Comparison of ENCODE assay signal across 8 cellular contexts in genomic region chr5:141617128-141617527, GRCh38. TPM values are rescaled to one million over a fixed set of nuclear protein-coding genes. Genes with fewer than 3 reads are reported as not detected.
DNase-seq lines count a peak whose midpoint lies in the region; ATAC-seq and TF ChIP-seq lines count a peak whose summit lies in the region.

No MANE protein-coding gene starts in this region.

- no peaks in the 10 kb centered on the region for H3K9me3 Mint-ChIP-seq in CD4-positive, alpha-beta T cell

- TF ChIP-seq POLR2A in NB4 (IDR thresholded peaks at IDR 0.05; ENCODE audit: extremely low read depth, insufficient read length): no peak

- no peak for TF ChIP-seq CTCF in CD4-positive, alpha-beta T cell (IDR thresholded peaks at IDR 0.05)
- TF ChIP-seq CTCF in NB4 (IDR thresholded peaks at IDR 0.05; ENCODE audit: low read depth, low read length) (no peak), neural cell (IDR thresholded peaks at IDR 0.05; ENCODE audit: poor library complexity, severe bottlenecking) (no peak)

- peak overlapping the region; percentile 92 for H3K27ac Mint-ChIP-seq in CD4-positive, alpha-beta T cell

- POLR2A ChIA-PET in CD4-positive, alpha-beta T cell (lab: Charles Lee): interaction anchor here (1.0 to 8.2 kb wide), 7 partner anchors 10 to 53 kb away, joined by 3 to 191 read pairs (median 22); partner anchors contain the start of genes HDAC3 and RELL2

- peak overlapping the region; percentile 91 for H3K27ac ChIP-seq in CD4-positive, alpha-beta T cell (ENCODE audit: low read depth, low read length)
- peak overlapping the region; percentile 90 for H3K27ac ChIP-seq in effector memory CD4-positive, alpha-beta T cell (ENCODE audit: insufficient read depth, low read length, poor library complexity, severe bottlenecking)
- H3K27ac ChIP-seq in neural cell (ENCODE audit: low read length) (no peak overlapping the region), substantia nigra (ENCODE audit: low read depth, low read length, poor library complexity, severe bottlenecking) (no peak overlapping the region)

- H2AFZ ChIP-seq in neural cell (ENCODE audit: low read depth, low read length): no peak overlapping the region

- peak overlapping the region; percentile 44 for H3K4me2 ChIP-seq in neural cell (ENCODE audit: low read length)

- peaks cover 72% of the 10 kb centered on the region for H3K4me1 Mint-ChIP-seq in CD4-positive, alpha-beta T cell (ENCODE audit: low read depth)

- peaks cover 64% of the 10 kb centered on the region for H3K36me3 Mint-ChIP-seq in CD4-positive, alpha-beta T cell (ENCODE audit: low read depth)

- H3K9ac ChIP-seq in neural cell (ENCODE audit: low read length): no peak overlapping the region

- ATAC-seq in CD4-positive, alpha-beta T cell (ENCODE audit: poor library complexity): no peak
- ATAC-seq in GM21528 (IDR thresholded peaks at IDR 0.05; ENCODE audit: low FRiP score, unreplicated experiment): no peak

- no peak for TF ChIP-seq EP300 in neural cell (conservative IDR thresholded peaks at IDR 0.05; ENCODE audit: poor library complexity, severe bottlenecking)

- H3F3A ChIP-seq in neural cell (ENCODE audit: insufficient read depth, low read length, poor library complexity, severe bottlenecking): no peaks in the 10 kb centered on the region

- no peak for DNase-seq in CD4-positive, alpha-beta T cell
- DNase-seq in NB4 (ENCODE audit: low read depth) (no peak), Ammon's horn (ENCODE audit: low spot score) (no peak), substantia nigra (lab: John Stamatoyannopoulos, UW) (no peak), glomerular visceral epithelial cell (ENCODE audit: extremely low spot score) (no peak)
- no peak for DNase-seq in effector memory CD4-positive, alpha-beta T cell

- H3K9me2 ChIP-seq in neural cell (ENCODE audit: insufficient read depth, low read length): no peaks in the 10 kb centered on the region

- peaks cover 32% of the 10 kb centered on the region for H3K4me1 ChIP-seq in effector memory CD4-positive, alpha-beta T cell (ENCODE audit: control insufficient read depth, insufficient read depth, low read length, poor library complexity, severe bottlenecking)

- TF ChIP-seq RAD21 in neural cell (conservative IDR thresholded peaks at IDR 0.05): no peak

- no peaks in the 10 kb centered on the region for H3K27me3 ChIP-seq in CD4-positive, alpha-beta T cell (ENCODE audit: control insufficient read depth, insufficient read depth, low read length)
- H3K27me3 ChIP-seq in effector memory CD4-positive, alpha-beta T cell (replicated peaks; ENCODE audit: control insufficient read depth, insufficient read depth, low read length, poor library complexity, severe bottlenecking): no peaks in the 10 kb centered on the region
- no peaks in the 10 kb centered on the region for H3K27me3 ChIP-seq in neural cell (ENCODE audit: insufficient read depth, low read depth, low read length)

- H4K20me1 ChIP-seq in neural cell (ENCODE audit: insufficient read depth): no peaks in the 10 kb centered on the region

- peak overlapping the region; percentile 98 for H3K4me3 Mint-ChIP-seq in CD4-positive, alpha-beta T cell

- H3K4me3 ChIP-seq in NB4 (ENCODE audit: low read depth, low read length) (peak overlapping the region; percentile 96), neural cell (ENCODE audit: low read length) (peak overlapping the region; percentile 76)
- H3K4me3 ChIP-seq in effector memory CD4-positive, alpha-beta T cell (ENCODE audit: insufficient read depth, low read depth, low read length, poor library complexity, severe bottlenecking): peak overlapping the region; percentile 95

- no peaks in the 10 kb centered on the region for H3K9me3 ChIP-seq in CD4-positive, alpha-beta T cell (ENCODE audit: control insufficient read depth, low read length)
- no peaks in the 10 kb centered on the region for H3K9me3 ChIP-seq in effector memory CD4-positive, alpha-beta T cell (ENCODE audit: control insufficient read depth, low read length)
- H3K9me3 ChIP-seq in neural cell (ENCODE audit: low read length): no peaks in the 10 kb centered on the region

- CTCF ChIA-PET in CD4-positive, alpha-beta T cell (lab: Charles Lee): interaction anchor here (1.3 to 5.5 kb wide), 8 partner anchors 10 to 59 kb away, joined by 4 to 281 read pairs (median 10); partner anchors contain the start of gene RELL2

- H3K79me2 ChIP-seq in neural cell (replicated peaks; ENCODE audit: insufficient read depth, low read length): peaks cover 32% of the 10 kb centered on the region

- H3K27me3 Mint-ChIP-seq in CD4-positive, alpha-beta T cell: no peaks in the 10 kb centered on the region

- H3K36me3 ChIP-seq in effector memory CD4-positive, alpha-beta T cell (ENCODE audit: control insufficient read depth, insufficient read depth, low read length): peaks cover 13% of the 10 kb centered on the region
- no peaks in the 10 kb centered on the region for H3K36me3 ChIP-seq in neural cell (ENCODE audit: insufficient read depth, low read length)

- intact Hi-C loops in CD4-positive, alpha-beta T cell (cut with DNase I, micrococcal nuclease): loop anchor here (1.0 to 2.0 kb wide), 2 partner anchors 9 to 18 kb away; no protein-coding TSS in a partner anchor

TF ChIP-seq in neural cell, 6 proteins besides CTCF, POLR2A, EP300 and RAD21:
- no peak for TF ChIP-seq MXI1 (conservative IDR thresholded peaks at IDR 0.05; ENCODE audit: poor library complexity, severe bottlenecking)

RNA-seq across cellular contexts. Expression of gene DIAPH1, which starts 1.7 kb away (rescaled TPM):
- 100 to 1,000 TPM; 159 to 161 TPM for total RNA-seq in CD4-positive, alpha-beta T cell
- polyA plus RNA-seq in neural cell: 21.9 and 22.4 TPM in 2 replicates
- 16.6 and 17.5 TPM in 2 replicates for polyA minus RNA-seq in neural cell

RNA-seq across cellular contexts. Expression of gene HDAC3, which starts 19.5 kb away (rescaled TPM):
- total RNA-seq in CD4-positive, alpha-beta T cell: 10 to 100 TPM; 51.1 to 52.7 TPM
- polyA plus RNA-seq in neural cell: 115 and 138 TPM in 2 replicates
- polyA minus RNA-seq in neural cell: 52.4 and 60.4 TPM in 2 replicates

RNA-seq across cellular contexts. Expression of gene RELL2, which starts 19.7 kb away (rescaled TPM):
- total RNA-seq in CD4-positive, alpha-beta T cell: 10 to 100 TPM; 10.9 to 11.4 TPM
- polyA plus RNA-seq in neural cell: 44.9 and 49.4 TPM in 2 replicates
- 25.7 and 37.5 TPM in 2 replicates for polyA minus RNA-seq in neural cell

RNA-seq across cellular contexts. Expression of gene FCHSD1, which starts 34.1 kb away (rescaled TPM):
- 10 to 100 TPM; 79.8 to 86.8 TPM for total RNA-seq in CD4-positive, alpha-beta T cell
- 3.9 and 5.4 TPM in 2 replicates for polyA plus RNA-seq in neural cell
- polyA minus RNA-seq in neural cell: 3.2 and 6.7 TPM in 2 replicates

Comparison
In these comparisons a context has a peak if more than half of its experiments do, and no peak if none do; other contexts are left out.
1. H3K27ac ChIP-seq: peak in CD4-positive, alpha-beta T cell (single experiment) and effector memory CD4-positive, alpha-beta T cell (single experiment); none in neural cell (single experiment) and substantia nigra (single experiment).
2. Peak in every context shown above with its lines, with median percentiles within 50 percentile points of each other: H3K4me3 ChIP-seq.